20 cellular contexts compared by ENCODE assay signal in genomic region chr7:12861070-12861469, GRCh38.
DNase-seq lines count a peak whose midpoint lies in the region; ATAC-seq, FAIRE-seq and TF ChIP-seq lines count a peak whose summit lies in the region.
"Had no signal": no experiment of that assay in that cellular context is flagged by ENCODE, and none has a peak within 500 bp of the region (broad histone marks: within the 10 kb centered on the region; RNA-seq: fewer than 3 reads in every experiment).

No MANE protein-coding gene starts in this region.

- H3K4me1 ChIP-seq in right cardiac atrium (ENCODE audit: control insufficient read depth, insufficient read depth, low read length) (no peaks in the 10 kb centered on the region), K562 (replicated peaks in 1 of 2; ENCODE audit: control insufficient read depth in 2 of 2, insufficient read depth in 2 of 2, low read length in 2 of 2) (peaks cover 0 to 7% of the 10 kb centered on the region in 2 experiments; a peak in 2 of 5 replicates), left lung (no peaks in the 10 kb centered on the region), aorta (ENCODE audit: control insufficient read depth in 1 of 2, insufficient read depth in 2 of 2, low read length in 2 of 2) (no peaks in the 10 kb centered on the region), upper lobe of right lung (no peaks in the 10 kb centered on the region)
- H3K4me1 ChIP-seq: sigmoid colon had no signal

- FAIRE-seq in K562 (lab: Jason Lieb, UNC), result no peak
- FAIRE-seq: GM18507, H54 had no signal

- no peak for TF ChIP-seq POLR2A in K562 (conservative IDR thresholded peaks at IDR 0.05)

- BruUV-seq in K562 (replicated peaks; lab: Mats Ljungman, UMichigan), result no TSS peak

- peak overlapping the region; percentile 52; the same call in 1 of the 2 replicates for H2AFZ ChIP-seq in K562 (ENCODE audit: low read depth, low read length)

- H4K20me1 ChIP-seq in K562 (replicated peaks; ENCODE audit: control insufficient read depth, insufficient read depth, low read length), result no peaks in the 10 kb centered on the region

- H3K9me3 ChIP-seq in right cardiac atrium (ENCODE audit: control insufficient read depth, low read length), result no peaks in the 10 kb centered on the region
- no peaks in the 10 kb centered on the region for H3K9me3 ChIP-seq in K562 (replicated peaks; ENCODE audit: control insufficient read depth, insufficient read depth, low read depth, low read length)
- no peaks in the 10 kb centered on the region for H3K9me3 ChIP-seq in left lung
- no peaks in the 10 kb centered on the region for H3K9me3 ChIP-seq in aorta (ENCODE audit: control insufficient read depth, low read length)
- no peaks in the 10 kb centered on the region for H3K9me3 ChIP-seq in upper lobe of right lung
- H3K9me3 ChIP-seq: sigmoid colon had no signal

- no peak for TF ChIP-seq CTCF in K562 (IDR thresholded peaks at IDR 0.05 in 2 of 3, conservative IDR thresholded peaks at IDR 0.05 in 1 of 3; ENCODE audit: insufficient read depth in 2 of 3, low read depth in 1 of 3, low read length in 3 of 3)
- TF ChIP-seq CTCF in left lung (IDR thresholded peaks at IDR 0.05), result no peak
- TF ChIP-seq CTCF in upper lobe of right lung (IDR thresholded peaks at IDR 0.05), result no peak

- 31% methylated on average over 3 of the region's 3 CpGs for WGBS in right cardiac atrium
- 33% methylated on average over 3 of the region's 3 CpGs for WGBS in K562 (ENCODE audit: insufficient coverage, low coverage, missing lambda C conversion rate)
- WGBS in aorta, 2 donors, result 3 to 6% methylated on average over 3 of the region's 3 CpGs

- no peak for TF ChIP-seq RAD21 in K562 (CRISPR knock-in tag; conservative IDR thresholded peaks at IDR 0.05 in 1 of 2, IDR thresholded peaks at IDR 0.05 in 1 of 2)

- ATAC-seq in right cardiac atrium (peak; percentile 69 to 85), Right ventricle myocardium inferior (no peak), K562 (no peak), left lung (peak; percentile 22), aorta (ENCODE audit: low FRiP score) (peak; percentile 31), upper lobe of right lung (no peak)

- POLR2A ChIA-PET in K562 (lab: Yijun Ruan, JAX), result no interaction called here

- CTCF ChIA-PET in K562 (lab: Yijun Ruan, JAX; ENCODE audit: low intra/inter-chr PET ratio), result no interaction called here

- no peak overlapping the region for H3K9ac ChIP-seq in K562 (ENCODE audit: insufficient read depth in 1 of 2, low read depth in 2 of 2, low read length in 2 of 2)
- H3K9ac ChIP-seq: KMS-11 had no signal

- no peak overlapping the region for H3K27ac ChIP-seq in right cardiac atrium (ENCODE audit: low read length)
- no peak overlapping the region for H3K27ac ChIP-seq in K562 (ENCODE audit: extremely low read depth, low read depth, low read length)
- H3K27ac ChIP-seq in left lung, result no peak overlapping the region
- no peak overlapping the region for H3K27ac ChIP-seq in aorta (ENCODE audit: low read depth in 1 of 2, low read length in 2 of 2)
- H3K27ac ChIP-seq in upper lobe of right lung, result no peak overlapping the region
- H3K27ac ChIP-seq: KMS-11, sigmoid colon had no signal

- H3K27me3 ChIP-seq in right cardiac atrium (ENCODE audit: control insufficient read depth, insufficient read depth) (no peaks in the 10 kb centered on the region), K562 (ENCODE audit: control insufficient read depth in 2 of 2, insufficient read depth in 2 of 2, low read length in 2 of 2) (no peaks in the 10 kb centered on the region), left lung (no peaks in the 10 kb centered on the region), aorta (ENCODE audit: control insufficient read depth in 1 of 2, insufficient read depth in 2 of 2, low read length in 1 of 2) (no peaks in the 10 kb centered on the region), upper lobe of right lung (no peaks in the 10 kb centered on the region)
- H3K27me3 ChIP-seq: sigmoid colon had no signal

- H3K9me1 ChIP-seq in K562 (ENCODE audit: control insufficient read depth, insufficient read depth, low read length), result no peaks in the 10 kb centered on the region

- no peak overlapping the region for H3K4me3 ChIP-seq in right cardiac atrium (ENCODE audit: low read length)
- no peak overlapping the region for H3K4me3 ChIP-seq in K562
- H3K4me3 ChIP-seq in left lung, result no peak overlapping the region
- H3K4me3 ChIP-seq in aorta (ENCODE audit: low read length in 2 of 2), result no peak overlapping the region
- no peak overlapping the region for H3K4me3 ChIP-seq in upper lobe of right lung
- H3K4me3 ChIP-seq: sigmoid colon had no signal

- intact Hi-C loops in right cardiac atrium (cut with DNase I), result no loop called here
- intact Hi-C loops in Right ventricle myocardium inferior (cut with DNase I), result no loop called here
- intact Hi-C loops in K562 (cut with micrococcal nuclease), result no loop called here
- intact Hi-C loops in left lung (cut with DNase I), result no loop called here
- intact Hi-C loops in aorta (cut with DNase I), result no loop called here
- intact Hi-C loops in upper lobe of right lung (cut with DNase I), result no loop called here

- H3K36me3 ChIP-seq in K562 (ENCODE audit: control insufficient read depth, insufficient read depth, low read length) (no peaks in the 10 kb centered on the region), left lung (no peaks in the 10 kb centered on the region), aorta (ENCODE audit: control insufficient read depth in 1 of 2, insufficient read depth in 2 of 2, low read length in 1 of 2) (no peaks in the 10 kb centered on the region), upper lobe of right lung (no peaks in the 10 kb centered on the region)
- H3K36me3 ChIP-seq: sigmoid colon had no signal

- no peaks in the 10 kb centered on the region for H3K79me2 ChIP-seq in K562 (ENCODE audit: control insufficient read depth, insufficient read depth, low read length)

- no peak overlapping the region for H3K4me2 ChIP-seq in K562 (ENCODE audit: insufficient read depth, low read length)
- H3K4me2 ChIP-seq: KMS-11 had no signal

- no peak for DNase-seq in right cardiac atrium
- DNase-seq in Right ventricle myocardium inferior (ENCODE audit: missing footprints), result no peak
- DNase-seq in K562 (ENCODE audit: extremely low read depth in 1 of 4, low spot score in 3 of 4), result no peak
- DNase-seq in left lung, result no peak
- DNase-seq in aorta, result no peak
- no peak for DNase-seq in activated T-cell treated with anti-CD3 and anti-CD28 coated beads, Interleukin-2, amount 50 U/mL, for 48 hours
- no peak for DNase-seq in upper lobe of right lung
- no peak for DNase-seq in KG1 (lab: John Stamatoyannopoulos, UW)
- DNase-seq: activated CD4-positive, alpha-beta T cell treated with anti-CD3 and anti-CD28 coated beads for 1 hour; anterior cingulate cortex; CD4-positive, alpha-beta memory T cell; erythroblast; head of caudate nucleus; islet precursor cell; NCI-H1048; NCI-H446; sigmoid colon had no signal

- no peak for TF ChIP-seq EP300 in K562 (IDR thresholded peaks at IDR 0.05; ENCODE audit: low read length)

- in situ Hi-C loops in K562 (cut with MboI), result no loop called here

TF ChIP-seq in K562, 482 proteins besides CTCF, POLR2A, EP300 and RAD21:
- TF ChIP-seq NCOA6 (IDR thresholded peaks at IDR 0.05), result no peak
- TF ChIP-seq NFE2 (IDR thresholded peaks at IDR 0.05; ENCODE audit: low read depth), result peak; percentile 25; the same call in 1 of the 2 replicates

Comparison
In these comparisons a context has a peak if more than half of its experiments do, and no peak if none do; other contexts are left out.
1. ATAC-seq: peak in right cardiac atrium (2 of 2), left lung (single experiment) and aorta (single experiment); none in Right ventricle myocardium inferior (single experiment), K562 (single experiment) and upper lobe of right lung (single experiment).